24 cellular contexts compared by ENCODE assay signal in the genomic region with DNA sequence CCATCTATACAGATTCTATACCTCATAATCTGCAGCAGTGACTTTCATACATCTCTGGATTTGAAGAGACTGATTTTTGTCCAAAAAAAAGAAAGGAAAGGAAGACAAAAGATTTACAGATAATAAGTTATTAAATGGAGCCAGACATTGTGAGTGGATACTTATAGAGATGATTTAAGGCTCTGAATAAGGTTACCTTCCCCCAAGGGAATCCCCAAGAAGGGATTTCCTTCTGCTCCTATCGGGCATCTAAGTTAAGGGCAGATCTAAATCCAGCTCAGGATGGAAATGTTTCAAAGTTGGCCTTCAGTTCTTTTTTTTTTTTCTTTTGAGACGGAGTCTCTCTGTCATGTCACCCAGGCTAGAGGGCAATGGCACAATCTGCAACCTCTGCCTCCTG.
"Had no signal": no experiment of that assay in that cellular context is flagged by ENCODE, and none has a peak within 500 bp of the region (broad histone marks: within the 10 kb centered on the region; RNA-seq: fewer than 3 reads in every experiment).

No MANE protein-coding gene starts in this region.

- H3K4me1 ChIP-seq: left ventricle myocardium inferior, stomach, testis, thyroid gland, transverse colon, upper lobe of left lung, vagina had no signal

- H3K4me3 ChIP-seq: left ventricle myocardium inferior, lung, mucosa of descending colon, ovary, skin epidermis, stomach, testis, thyroid gland, transverse colon, upper lobe of left lung, vagina had no signal

- H3K27ac ChIP-seq: left ventricle myocardium inferior, ovary, stomach, testis, thyroid gland, transverse colon, upper lobe of left lung, vagina had no signal

- H3K36me3 ChIP-seq: left ventricle myocardium inferior, ovary, stomach, thyroid gland, transverse colon, upper lobe of left lung, vagina had no signal

- H3K9me3 ChIP-seq: left ventricle myocardium inferior, mucosa of descending colon, ovary, stomach, testis, thyroid gland, transverse colon, upper lobe of left lung, vagina had no signal

- ATAC-seq: mucosa of descending colon; naive thymus-derived CD4-positive, alpha-beta T cell; natural killer cell treated with Interleukin-12 subunit alpha and Interleukin-12 subunit beta and Interleukin-15 and Interleukin-18, amount 100 ng/mL, for 72 hours; right cardiac atrium; sciatic nerve; stimulated activated naive B cell treated with anti-CD40 and anti-IgM and Interleukin-4, amounts not matched to agents 10 μg/mL and 1 μg/mL and 100 μg/mL, for 72 hours; stimulated activated naive CD8-positive, alpha-beta T cell treated with anti-CD3 and anti-CD28 coated beads, Interleukin-15, Interleukin-2, amounts not matched to agents 100 U/mL and 50 U/mL, for 24 hours had no signal

- DNase-seq: left ventricle myocardium inferior; mesendoderm; midbrain; mucosa of descending colon; naive thymus-derived CD4-positive, alpha-beta T cell; ovary; retina; right cardiac atrium; stimulated activated CD4-positive, alpha-beta T cell treated with anti-CD3 and anti-CD28 coated beads, Interleukin-12 subunit alpha, Interleukin-12 subunit beta, amount 100 ng/mL, for 4 hours; stimulated activated CD4-positive, alpha-beta T cell treated with anti-CD3 and anti-CD28 coated beads, Interleukin-15, amount 100 ng/mL, for 24 hours; stimulated activated CD4-positive, alpha-beta T cell treated with anti-CD3 and anti-CD28 coated beads, Interleukin-2, amount 100 ng/mL, for 24 hours; stimulated activated CD4-positive, alpha-beta T cell treated with anti-CD3 and anti-CD28 coated beads, Interleukin-4, amount 100 ng/mL, for 1 hour; stimulated activated naive B cell treated with anti-CD40 and anti-IgM and Interleukin-4, amounts not matched to agents 10 μg/mL and 1 μg/mL and 100 μg/mL, for 72 hours; stimulated activated naive CD8-positive, alpha-beta T cell treated with anti-CD3 and anti-CD28 coated beads, Interleukin-15, Interleukin-2, amounts not matched to agents 100 U/mL and 50 U/mL, for 24 hours; stomach; testis; thyroid gland; transverse colon; upper lobe of left lung had no signal
